21 cellular contexts compared by ENCODE assay signal in the genomic region with DNA sequence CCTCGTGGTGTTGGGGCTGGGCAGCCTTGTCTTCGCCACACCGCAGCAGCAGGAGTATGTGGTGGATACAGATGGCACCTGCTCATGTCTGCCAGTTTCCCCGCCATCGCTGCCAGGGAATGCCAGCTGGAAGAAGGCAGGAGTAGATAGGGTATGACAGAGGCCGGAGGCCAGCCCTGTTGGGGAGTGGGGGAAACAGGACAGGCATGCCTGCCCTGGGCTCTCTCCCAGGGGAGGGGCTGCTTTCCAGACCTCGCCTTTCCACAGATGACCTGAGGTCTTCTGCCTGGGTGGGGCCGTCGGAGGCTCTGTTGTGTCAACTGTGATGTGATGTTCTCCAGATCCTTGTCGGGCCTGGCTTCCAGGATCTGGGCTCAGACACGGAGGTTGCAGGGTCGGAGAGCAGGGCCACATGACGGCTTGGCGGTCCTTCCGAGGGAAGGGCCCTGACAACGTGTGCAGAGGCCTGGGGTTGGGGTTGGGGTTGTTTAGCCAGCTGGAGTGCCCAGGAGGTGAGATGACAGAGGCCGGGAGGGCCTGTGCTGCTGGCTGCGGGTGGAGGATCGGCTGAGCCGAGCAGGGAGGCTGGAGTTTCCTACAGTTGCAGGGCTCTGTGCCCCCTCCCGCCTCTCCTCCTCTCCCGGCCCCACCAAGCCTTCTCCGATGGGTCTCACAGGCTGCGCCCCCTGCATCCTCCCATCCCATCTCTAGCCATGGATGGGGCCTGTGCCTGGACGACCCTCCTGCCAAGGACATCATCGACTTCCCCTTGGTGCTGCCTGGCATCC.
DNase-seq lines count a peak whose midpoint lies in the region; ATAC-seq and TF ChIP-seq lines count a peak whose summit lies in the region.
"Had no signal": no experiment of that assay in that cellular context is flagged by ENCODE, and none has a peak within 500 bp of the region (broad histone marks: within the 10 kb centered on the region; RNA-seq: fewer than 3 reads in every experiment).

No MANE protein-coding gene starts in this region.

- H3K27me3 ChIP-seq in esophagus muscularis mucosa (no peaks in the 10 kb centered on the region), lower lobe of right lung (ENCODE audit: low read depth) (no peaks in the 10 kb centered on the region), upper lobe of left lung (no peaks in the 10 kb centered on the region), thyroid gland (no peaks in the 10 kb centered on the region)
- H3K27me3 ChIP-seq: brain microvascular endothelial cell, foreskin keratinocyte, SJSA1, tibial artery had no signal

- H3K4me1 ChIP-seq in esophagus muscularis mucosa (peaks cover 21 to 28% (median 27%) of the 10 kb centered on the region in 4 donors), lower lobe of right lung (peaks cover 7% of the 10 kb centered on the region), upper lobe of left lung (peaks cover 11 to 16% (median 14%) of the 10 kb centered on the region in 4 donors), thyroid gland (peaks cover 0 to 6% of the 10 kb centered on the region in 2 donors)
- H3K4me1 ChIP-seq: foreskin keratinocyte, SJSA1 had no signal

- peak; percentile 42 for DNase-seq in activated CD8-positive, alpha-beta memory T cell treated with anti-CD3 and anti-CD28 coated beads, Interleukin-2, amount 50 U/mL, for 48 hours
- DNase-seq in activated CD8-positive, alpha-beta memory T cell treated with anti-CD3 and anti-CD28 coated beads, Interleukin-2, amount 50 U/mL, for 4 hours = no peak
- DNase-seq in esophagus muscularis mucosa (ENCODE audit: extremely low spot score) (no peak), lower lobe of right lung (no peak), upper lobe of left lung (peak in 1 of 2 donors; percentile 72), thyroid gland (no peak)
- no peak for DNase-seq in activated CD4-positive, alpha-beta T cell treated with anti-CD3 and anti-CD28 coated beads for 48 hours
- DNase-seq: activated CD8-positive, alpha-beta T cell treated with anti-CD3 and anti-CD28 coated beads for 36 hours; activated T-cell treated with anti-CD3 and anti-CD28 coated beads, Interleukin-2, amount 50 U/mL, for 72 hours; brain microvascular endothelial cell; foreskin keratinocyte; GF-D8; H9; NCI-H1436; NCI-H82; retina had no signal

- intact Hi-C loops in esophagus muscularis mucosa (cut with DNase I) (no loop called here), lower lobe of right lung (cut with DNase I) (no loop called here), thyroid gland (cut with DNase I) (no loop called here)

- TF ChIP-seq EP300 in esophagus muscularis mucosa (IDR thresholded peaks at IDR 0.05) (no peak), upper lobe of left lung (IDR thresholded peaks at IDR 0.05) (peak in 1 of 4 donors; percentile 22)

- TF ChIP-seq POLR2A in esophagus muscularis mucosa (IDR thresholded peaks at IDR 0.05; ENCODE audit: low read depth) (no peak), upper lobe of left lung (IDR thresholded peaks at IDR 0.05) (no peak), thyroid gland (IDR thresholded peaks at IDR 0.05) (no peak)

- peak overlapping the region in 3 of 4 donors; percentile 38 to 53 (median 38) for H3K27ac ChIP-seq in esophagus muscularis mucosa (replicated peaks in 1 of 4)
- H3K27ac ChIP-seq in lower lobe of right lung = peak overlapping the region; percentile 31
- H3K27ac ChIP-seq in upper lobe of left lung = peak overlapping the region in 3 of 4 donors; percentile 44 to 64 (median 48)
- H3K27ac ChIP-seq in thyroid gland = no peak overlapping the region
- H3K27ac ChIP-seq: brain microvascular endothelial cell, foreskin keratinocyte, SJSA1, tibial artery had no signal

- peak; percentile 23 to 42 for ATAC-seq in lower lobe of right lung
- ATAC-seq in upper lobe of left lung (ENCODE audit: low FRiP score in 2 of 2) = peak; percentile 7 to 44
- no peak for ATAC-seq in HG02885 (IDR thresholded peaks at IDR 0.05; ENCODE audit: poor library complexity, unreplicated experiment)
- ATAC-seq: activated CD8-positive, alpha-beta T cell treated with anti-CD3 and anti-CD28 coated beads for 36 hours; activated T-cell treated with anti-CD3 and anti-CD28 coated beads, Interleukin-2, amount 50 U/mL, for 72 hours; foreskin keratinocyte; GM12878; WTC11 had no signal

- 68% methylated on average over 18 of the region's 26 CpGs for WGBS in esophagus muscularis mucosa
- 74 to 87% methylated on average over 5 to 26 of the region's 26 CpGs for WGBS in upper lobe of left lung, 2 donors
- 83 to 95% methylated on average over 21 to 26 of the region's 26 CpGs for WGBS in thyroid gland, 2 donors

- H3K4me3 ChIP-seq in esophagus muscularis mucosa = no peak overlapping the region
- peak overlapping the region; percentile 8 for H3K4me3 ChIP-seq in lower lobe of right lung
- peak overlapping the region in 1 of 4 donors; percentile 8 for H3K4me3 ChIP-seq in upper lobe of left lung
- no peak overlapping the region for H3K4me3 ChIP-seq in thyroid gland (replicated peaks in 1 of 3)
- H3K4me3 ChIP-seq: GM12878, SJSA1, tibial artery had no signal

- H3K9me3 ChIP-seq in esophagus muscularis mucosa (no peaks in the 10 kb centered on the region), lower lobe of right lung (no peaks in the 10 kb centered on the region), upper lobe of left lung (no peaks in the 10 kb centered on the region), thyroid gland (no peaks in the 10 kb centered on the region)
- H3K9me3 ChIP-seq: SJSA1, tibial artery had no signal

- H3K36me3 ChIP-seq in esophagus muscularis mucosa = no peaks in the 10 kb centered on the region
- no peaks in the 10 kb centered on the region for H3K36me3 ChIP-seq in lower lobe of right lung
- no peaks in the 10 kb centered on the region for H3K36me3 ChIP-seq in upper lobe of left lung
- no peaks in the 10 kb centered on the region for H3K36me3 ChIP-seq in thyroid gland
- H3K36me3 ChIP-seq: brain microvascular endothelial cell, SJSA1, tibial artery had no signal

- no peak for TF ChIP-seq CTCF in esophagus muscularis mucosa (IDR thresholded peaks at IDR 0.05)
- no peak for TF ChIP-seq CTCF in lower lobe of right lung (IDR thresholded peaks at IDR 0.05)
- TF ChIP-seq CTCF in upper lobe of left lung (IDR thresholded peaks at IDR 0.05) = no peak
- no peak for TF ChIP-seq CTCF in thyroid gland (IDR thresholded peaks at IDR 0.05)

Comparison
In these comparisons a context has a peak if more than half of its experiments do, and no peak if none do; other contexts are left out.
1. H3K27ac ChIP-seq: peak in esophagus muscularis mucosa (3 of 4), lower lobe of right lung (single experiment) and upper lobe of left lung (3 of 4); none in thyroid gland (0 of 3).